In genomic region chr20:47058236-47058635, GRCh38 we compare ENCODE assay signal across 32 cellular contexts.
"Had no signal": no experiment of that assay in that cellular context is flagged by ENCODE, and none has a peak within 500 bp of the region (broad histone marks: within the 10 kb centered on the region; RNA-seq: fewer than 3 reads in every experiment).

No MANE protein-coding gene starts in this region.

- H3K9me3 ChIP-seq: adrenal gland, ascending aorta, body of pancreas, breast epithelium had no signal

- ATAC-seq: activated naive CD4-positive, alpha-beta T cell treated with anti-CD3 and anti-CD28 coated beads, Interleukin-2, amount 50 U/mL, for 72 hours; activated naive CD8-positive, alpha-beta T cell treated with anti-CD3 and anti-CD28 coated beads, Interleukin-2, amount 50 U/mL, for 24 hours; activated T-cell treated with anti-CD3 and anti-CD28 coated beads, Interleukin-2, amount 50 U/mL, for 4 hours; activated T-cell treated with anti-CD3 and anti-CD28 coated beads, Interleukin-2, amount 50 U/mL, for 72 hours; activated T-helper 17 cell treated with anti-CD3 and anti-CD28 coated beads, Interleukin-2, amount 50 U/mL, for 72 hours; body of pancreas had no signal

- DNase-seq: activated effector memory CD4-positive, alpha-beta T cell treated with anti-CD3 and anti-CD28 coated beads, Interleukin-2, amount 50 U/mL, for 16 hours; activated effector memory CD4-positive, alpha-beta T cell treated with Interleukin-2 at 50 U/mL for 16 hours; activated gamma-delta T cell; activated gamma-delta T cell treated with Interleukin-2 at 50 U/mL for 16 hours; activated naive CD4-positive, alpha-beta T cell; activated naive CD4-positive, alpha-beta T cell treated with anti-CD3 and anti-CD28 coated beads for 36 hours; activated naive CD4-positive, alpha-beta T cell treated with anti-CD3 and anti-CD28 coated beads, Interleukin-2, amount 10 ng/mL, durations not matched to agents 7 days and 5 days; activated naive CD4-positive, alpha-beta T cell treated with anti-CD3 and anti-CD28 coated beads, Interleukin-2, amount 50 U/mL, for 16 hours; activated naive CD4-positive, alpha-beta T cell treated with Interleukin-2 at 50 U/mL for 16 hours; activated naive CD8-positive, alpha-beta T cell treated with anti-CD3 and anti-CD28 coated beads for 36 hours; activated naive CD8-positive, alpha-beta T cell treated with anti-CD3 and anti-CD28 coated beads, Interleukin-2, amount 10 ng/mL, durations not matched to agents 7 days and 5 days; activated naive CD8-positive, alpha-beta T cell treated with anti-CD3 and anti-CD28 coated beads, Interleukin-2, amount 50 U/mL, for 24 hours; activated T-cell treated with anti-CD3 and anti-CD28 coated beads for 4 hours; activated T-cell treated with anti-CD3 and anti-CD28 coated beads, Interleukin-2, amount 50 U/mL, for 1 hour; activated T-cell treated with anti-CD3 and anti-CD28 coated beads, Interleukin-2, amount 50 U/mL, for 24 hours; activated T-cell treated with anti-CD3 and anti-CD28 coated beads, Interleukin-2, amount 50 U/mL, for 4 hours; activated T-cell treated with anti-CD3 and anti-CD28 coated beads, Interleukin-2, amount 50 U/mL, for 48 hours; activated T-cell treated with anti-CD3 and anti-CD28 coated beads, Interleukin-2, amount 50 U/mL, for 72 hours; adrenal gland; amniotic stem cell; amygdala; anterior cingulate cortex; aorta; body of pancreas; brain microvascular endothelial cell; central memory CD4-positive, alpha-beta T cell; cerebellar nuclear complex had no signal

- H3K36me3 ChIP-seq: adrenal gland, ascending aorta, brain microvascular endothelial cell, breast epithelium, cardiac muscle cell had no signal

- H3K27ac ChIP-seq: adrenal gland, ascending aorta, body of pancreas, brain microvascular endothelial cell, breast epithelium, cardiac muscle cell had no signal

- H3K27me3 ChIP-seq: adrenal gland, ascending aorta, body of pancreas, breast epithelium, cardiac muscle cell had no signal

- H3K4me1 ChIP-seq: adrenal gland, ascending aorta, body of pancreas, breast epithelium had no signal

- H3K4me3 ChIP-seq: adrenal gland, ascending aorta, body of pancreas, breast epithelium, cardiac muscle cell had no signal
